ENCODE assay signal across 9 cellular contexts in the genomic region with DNA sequence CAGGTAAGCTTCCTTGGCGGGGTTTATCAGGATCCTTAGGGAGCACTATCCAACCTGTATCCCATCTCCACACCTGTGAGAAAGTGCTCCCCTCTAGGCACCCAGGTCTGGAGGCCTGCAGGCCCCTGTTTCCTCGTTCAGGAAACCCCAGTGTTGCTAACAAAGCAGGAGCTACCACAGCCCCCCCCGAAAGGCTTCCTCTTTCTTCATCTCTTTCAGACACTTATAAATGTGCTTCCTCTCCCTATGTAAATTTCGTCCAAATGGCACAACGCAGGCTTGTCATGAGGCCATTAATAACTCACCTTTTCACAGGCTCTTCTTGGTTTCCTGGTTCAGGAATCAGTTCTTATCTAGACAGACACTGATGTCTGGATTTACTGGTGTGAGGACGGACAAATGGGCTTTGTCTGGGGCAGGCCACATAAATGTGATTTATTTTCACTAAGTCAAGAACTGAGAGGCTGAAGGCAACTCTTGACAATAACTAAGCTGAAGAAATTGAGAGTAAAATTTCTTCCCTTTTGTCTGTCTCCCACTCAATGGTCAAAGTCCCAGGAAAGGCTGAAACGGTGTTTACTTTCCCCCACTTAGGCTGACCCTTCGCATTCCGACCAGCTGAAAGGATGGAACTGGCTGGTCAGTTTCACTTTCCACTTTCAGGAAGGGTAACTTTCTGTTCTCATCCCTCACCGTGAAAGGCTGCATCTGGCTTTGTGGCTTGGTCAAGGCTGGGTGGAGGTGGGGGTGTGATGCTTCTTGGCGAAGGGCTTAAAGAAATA. TPM values are rescaled to one million over a fixed set of nuclear protein-coding genes. Genes with fewer than 3 reads are reported as not detected.
A peak's percentile ranks its signal among the peaks of the same experiment; 100 is the strongest.
DNase-seq lines count a peak whose midpoint lies in the region; ATAC-seq, FAIRE-seq and TF ChIP-seq lines count a peak whose summit lies in the region.
"Had no signal": no experiment of that assay in that cellular context is flagged by ENCODE, and none has a peak within 500 bp of the region (broad histone marks: within the 10 kb centered on the region; RNA-seq: fewer than 3 reads in every experiment).

No MANE protein-coding gene starts in this region.

- no peak overlapping the region for H3K4me3 ChIP-seq in fibroblast of mammary gland (ENCODE audit: control insufficient read depth, low read depth, low read length)

- H3K9me3 Mint-ChIP-seq in Calu3 (ENCODE audit: low read depth, unreplicated experiment) (no peaks in the 10 kb centered on the region), osteocyte (ENCODE audit: unreplicated experiment) (no peaks in the 10 kb centered on the region)
- H3K9me3 Mint-ChIP-seq in activated CD4-positive, alpha-beta T cell treated with anti-CD3 and anti-CD28 coated beads for 36 hours (ENCODE audit: low read depth), result no peaks in the 10 kb centered on the region

- TF ChIP-seq CTCF in Calu3 (IDR thresholded peaks at IDR 0.05; ENCODE audit: unreplicated experiment), result no peak
- no peak for TF ChIP-seq CTCF in fibroblast of mammary gland (conservative IDR thresholded peaks at IDR 0.05; ENCODE audit: control insufficient read depth, insufficient read depth, low read depth, low read length)
- no peak for TF ChIP-seq CTCF in osteocyte (IDR thresholded peaks at IDR 0.05)

- BruUV-seq in Calu3 (replicated peaks; lab: Mats Ljungman, UMichigan), result no TSS peak

- peaks cover 44% of the 10 kb centered on the region for H3K4me1 Mint-ChIP-seq in Calu3 (ENCODE audit: low read depth, unreplicated experiment)
- H3K4me1 Mint-ChIP-seq in osteocyte (ENCODE audit: unreplicated experiment), result peaks cover 21% of the 10 kb centered on the region
- peaks cover 9% of the 10 kb centered on the region for H3K4me1 Mint-ChIP-seq in activated CD4-positive, alpha-beta T cell treated with anti-CD3 and anti-CD28 coated beads for 36 hours

- DNase-seq in Calu3 (peak; percentile 69), NOMO-1 treated with DMSO at 0.1 percent for 48 hours (lab: John Stamatoyannopoulos, UW; ENCODE audit: unreplicated experiment) (peak; percentile 94), fibroblast of mammary gland (ENCODE audit: low read depth) (peak; percentile 19), osteocyte (ENCODE audit: extremely low spot score, unreplicated experiment) (no peak), urothelium cell line (ENCODE audit: low spot score) (no peak), H4 (ENCODE audit: low spot score) (no peak)
- no peak for DNase-seq in activated CD4-positive, alpha-beta T cell treated with anti-CD3 and anti-CD28 coated beads for 36 hours

- CTCF ChIA-PET in Calu3 (lab: Charles Lee), result interaction anchor here (0.6 to 2.1 kb wide), 6 partner anchors 9 to 160 kb away, joined by 3 to 11 read pairs (median 4); partner anchors contain the start of gene TLL2
- CTCF ChIA-PET in activated CD4-positive, alpha-beta T cell treated with anti-CD3 and anti-CD28 coated beads for 36 hours (lab: Charles Lee), result no interaction called here

- H3K4me3 Mint-ChIP-seq in Calu3 (ENCODE audit: low read depth, unreplicated experiment) (peak overlapping the region; percentile 74), osteocyte (ENCODE audit: unreplicated experiment) (peak overlapping the region; percentile 28)
- no peak overlapping the region for H3K4me3 Mint-ChIP-seq in activated CD4-positive, alpha-beta T cell treated with anti-CD3 and anti-CD28 coated beads for 36 hours

- ATAC-seq in GM21825 (IDR thresholded peaks at IDR 0.05; ENCODE audit: unreplicated experiment), result peak; percentile 60
- ATAC-seq in activated CD4-positive, alpha-beta T cell treated with anti-CD3 and anti-CD28 coated beads for 36 hours, result no peak

- intact Hi-C loops in Calu3 (cut with micrococcal nuclease; ENCODE audit: unreplicated experiment), result loop anchor here (2.0 to 5.0 kb wide), 2 partner anchors 45 to 86 kb away; partner anchors contain the start of gene TM9SF3
- intact Hi-C loops in activated CD4-positive, alpha-beta T cell treated with anti-CD3 and anti-CD28 coated beads for 36 hours (cut with DNase I, micrococcal nuclease), result no loop called here

- H3K27me3 Mint-ChIP-seq in Calu3 (ENCODE audit: unreplicated experiment) (no peaks in the 10 kb centered on the region), osteocyte (ENCODE audit: unreplicated experiment) (no peaks in the 10 kb centered on the region)
- no peaks in the 10 kb centered on the region for H3K27me3 Mint-ChIP-seq in activated CD4-positive, alpha-beta T cell treated with anti-CD3 and anti-CD28 coated beads for 36 hours

- peak overlapping the region; percentile 98 for H3K27ac Mint-ChIP-seq in Calu3 (ENCODE audit: unreplicated experiment)
- H3K27ac Mint-ChIP-seq in osteocyte (ENCODE audit: unreplicated experiment), result peak overlapping the region; percentile 92
- H3K27ac Mint-ChIP-seq in activated CD4-positive, alpha-beta T cell treated with anti-CD3 and anti-CD28 coated beads for 36 hours, result no peak overlapping the region

- H3K36me3 Mint-ChIP-seq in Calu3 (ENCODE audit: insufficient read depth, unreplicated experiment) (peaks cover 63% of the 10 kb centered on the region), osteocyte (ENCODE audit: unreplicated experiment) (no peaks in the 10 kb centered on the region)
- H3K36me3 Mint-ChIP-seq in activated CD4-positive, alpha-beta T cell treated with anti-CD3 and anti-CD28 coated beads for 36 hours (ENCODE audit: low read depth), result no peaks in the 10 kb centered on the region

- POLR2A ChIA-PET in activated CD4-positive, alpha-beta T cell treated with anti-CD3 and anti-CD28 coated beads for 36 hours (lab: Charles Lee), result no interaction called here

- no peak for FAIRE-seq in urothelium cell line (lab: Jason Lieb, UNC)
- FAIRE-seq: endometrium had no signal

RNA-seq across cellular contexts. Expression of gene PIK3AP1, which starts 46.8 kb away (rescaled TPM):
- total RNA-seq in Calu3 (2022) (114 and 117 TPM in 2 replicates), osteocyte (0.19 and 0.39 TPM in 2 replicates)
- total RNA-seq in activated CD4-positive, alpha-beta T cell treated with anti-CD3 and anti-CD28 coated beads for 36 hours, result 1 to 10 TPM; 2.7 to 2.9 TPM
- total RNA-seq in H4 (2014; rRNA removed; shearing (Covaris generic)), result 0.43 TPM in 1 of 2 replicates, not detected in the other

Comparison
In these comparisons a context has a peak if more than half of its experiments do, and no peak if none do; other contexts are left out.
1. DNase-seq: peak in Calu3 (single experiment), NOMO-1 treated with DMSO at 0.1 percent for 48 hours (single experiment) and fibroblast of mammary gland (single experiment); none in osteocyte (single experiment), urothelium cell line (single experiment), activated CD4-positive, alpha-beta T cell treated with anti-CD3 and anti-CD28 coated beads for 36 hours (single experiment) and H4 (single experiment).
2. RNA of gene PIK3AP1, which starts 46.8 kb away (total RNA-seq): 114 to 117 TPM in Calu3; 2.7 to 2.9 TPM in activated CD4-positive, alpha-beta T cell treated with anti-CD3 and anti-CD28 coated beads for 36 hours, 0.43 TPM in H4 and 0.19 to 0.39 TPM in osteocyte; every median in the first group is over 10 times any median in the second.